8 cellular contexts compared by ENCODE assay signal in genomic region chr2:130391058-130391871, GRCh38. TPM values are rescaled to one million over a fixed set of nuclear protein-coding genes. Genes with fewer than 3 reads are reported as not detected.
A peak's percentile ranks its signal among the peaks of the same experiment; 100 is the strongest.
DNase-seq lines count a peak whose midpoint lies in the region; ATAC-seq, FAIRE-seq and TF ChIP-seq lines count a peak whose summit lies in the region.

No MANE protein-coding gene starts in this region.

- peak; percentile 34; the same call in 1 of the 2 replicates for TF ChIP-seq POLR2A in GM12892 (IDR thresholded peaks at IDR 0.05; ENCODE audit: low read depth, low read length)

- H3K4me1 Mint-ChIP-seq in astrocyte (ENCODE audit: low read depth, unreplicated experiment), result peaks cover 14% of the 10 kb centered on the region

- peaks cover 3% of the 10 kb centered on the region for H3K36me3 Mint-ChIP-seq in astrocyte (ENCODE audit: low read depth, unreplicated experiment)

- H3K36me3 ChIP-seq in astrocyte (ENCODE audit: insufficient read depth, low read length), result no peaks in the 10 kb centered on the region

- H4K20me1 ChIP-seq in astrocyte (ENCODE audit: insufficient read depth, low read length), result no peaks in the 10 kb centered on the region

- H3K27me3 ChIP-seq in astrocyte (ENCODE audit: insufficient read depth, low read length), result no peaks in the 10 kb centered on the region

- TF ChIP-seq CTCF in astrocyte (IDR thresholded peaks at IDR 0.05; ENCODE audit: insufficient read depth, low read depth, low read length), result no peak

- H3K27ac ChIP-seq in astrocyte (ENCODE audit: low read depth, low read length), result peak overlapping the region; percentile 49

- H3K27me3 Mint-ChIP-seq in astrocyte (ENCODE audit: low read depth, unreplicated experiment), result no peaks in the 10 kb centered on the region

- DNase-seq in GM12892 (ENCODE audit: insufficient read length) (peak; percentile 69), NCI-H1105 (lab: John Stamatoyannopoulos, UW) (peak; percentile 51), T-helper 1 cell (peak in 4 of 5 donors; percentile 39 to 64 (median 46)), astrocyte (ENCODE audit: low read depth) (peak; percentile 60), hepatic stellate cell (ENCODE audit: low spot score) (peak; percentile 75), putamen (ENCODE audit: low spot score) (peak; percentile 73), NCI-H128 (lab: John Stamatoyannopoulos, UW; ENCODE audit: unreplicated experiment) (no peak)

- H3K9me3 ChIP-seq in astrocyte (ENCODE audit: insufficient read depth, low read depth, low read length), result no peaks in the 10 kb centered on the region

- peak overlapping the region; percentile 86 for H3K4me3 Mint-ChIP-seq in astrocyte (ENCODE audit: unreplicated experiment)

- no peaks in the 10 kb centered on the region for H3K79me2 ChIP-seq in astrocyte (ENCODE audit: insufficient read depth, low read length)

- H3K27ac Mint-ChIP-seq in astrocyte (ENCODE audit: unreplicated experiment), result peak overlapping the region; percentile 86

- peaks cover 5% of the 10 kb centered on the region for H3K4me1 ChIP-seq in astrocyte (ENCODE audit: insufficient read depth, low read length)

- H3K9me3 Mint-ChIP-seq in astrocyte (ENCODE audit: unreplicated experiment), result no peaks in the 10 kb centered on the region

- H3K4me3 ChIP-seq in astrocyte (ENCODE audit: insufficient read depth, low read depth, low read length), result peak overlapping the region; percentile 76

- H3K4me2 ChIP-seq in astrocyte (ENCODE audit: low read length), result peak overlapping the region; percentile 89

- ATAC-seq in HG02642 (IDR thresholded peaks at IDR 0.05; ENCODE audit: poor library complexity, unreplicated experiment), result peak; percentile 93

- peak overlapping the region; percentile 88 for H2AFZ ChIP-seq in astrocyte (ENCODE audit: low read depth, low read length)

- H3K9ac ChIP-seq in astrocyte (ENCODE audit: low read length), result peak overlapping the region; percentile 81

- FAIRE-seq in GM12892 (lab: Jason Lieb, UNC), result peak; percentile 80
- FAIRE-seq in astrocyte (lab: Jason Lieb, UNC), result no peak

RNA-seq across cellular contexts. Expression of gene PTPN18, which starts 35.4 kb away (rescaled TPM):
- polyA plus RNA-seq in GM12892 (2012; ENCODE audit: missing spikeins), result 24.9 TPM
- 9.9 and 10.4 TPM in 2 replicates for total RNA-seq in astrocyte

RNA-seq across cellular contexts. Expression of gene IMP4, which starts 48.6 kb away (rescaled TPM):
- 73.9 TPM for polyA plus RNA-seq in GM12892 (2012; ENCODE audit: missing spikeins)
- total RNA-seq in astrocyte, result 65.5 and 78.9 TPM in 2 replicates
